1 cellular context compared by ENCODE assay signal in the genomic region with DNA sequence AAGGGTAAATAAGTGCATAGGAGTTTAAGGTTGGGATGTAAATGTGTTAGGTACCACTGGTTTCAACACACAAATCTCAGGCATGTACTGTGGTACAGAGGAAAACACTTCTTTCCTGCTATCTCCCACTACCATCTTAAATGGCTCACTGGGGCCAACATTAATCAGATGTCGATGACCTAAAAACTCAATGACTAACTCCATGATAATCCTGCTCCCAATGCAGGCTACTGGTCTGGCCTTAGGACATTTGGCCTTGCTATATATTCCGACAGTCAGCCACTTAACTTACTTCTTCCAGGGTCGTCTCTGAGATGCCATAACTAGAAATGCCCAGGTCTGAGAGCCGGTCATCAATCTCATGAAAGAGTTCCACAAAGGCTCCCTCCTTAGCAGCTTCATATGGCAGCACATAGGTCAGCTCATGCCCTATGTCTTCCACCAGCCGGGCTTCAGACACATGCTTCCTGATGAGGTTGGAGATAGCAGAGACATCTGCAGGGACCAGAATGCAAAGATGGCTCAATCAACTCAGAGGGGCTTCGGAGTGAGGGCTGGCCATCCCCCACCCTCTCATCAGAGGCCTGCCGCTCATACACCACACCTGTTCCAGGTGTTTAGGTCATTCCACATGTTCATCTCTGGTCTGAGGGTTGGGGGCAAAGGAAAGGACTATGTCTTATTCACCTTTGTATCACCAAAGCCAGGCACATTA.
A peak's percentile ranks its signal among the peaks of the same experiment; 100 is the strongest.
TF ChIP-seq lines count a peak whose summit lies in the region.

No MANE protein-coding gene starts in this region.

TF ChIP-seq in K562, 482 proteins besides CTCF, POLR2A, EP300 and RAD21:
- TF ChIP-seq PTTG1 (tag; IDR thresholded peaks at IDR 0.05; ENCODE audit: low read depth) (no peak), YY1 (IDR thresholded peaks at IDR 0.05; ENCODE audit: borderline replicate concordance in 1 of 3, control insufficient read depth in 1 of 3, extremely low read depth in 1 of 3, insufficient read depth in 3 of 3, insufficient read length in 1 of 3, insufficient replicate concordance in 2 of 3, low read depth in 1 of 3, low read length in 2 of 3) (no peak), ZNF324 (CRISPR knock-in tag; IDR thresholded peaks at IDR 0.05) (peak; percentile 77), TAF1 (IDR thresholded peaks at IDR 0.05; ENCODE audit: control insufficient read depth, extremely low read depth, insufficient read depth, low read length, severe bottlenecking) (no peak), ZNF696 (CRISPR knock-in tag; conservative IDR thresholded peaks at IDR 0.05) (no peak)
